Comparison of ENCODE assay signal across 17 cellular contexts in the genomic region with DNA sequence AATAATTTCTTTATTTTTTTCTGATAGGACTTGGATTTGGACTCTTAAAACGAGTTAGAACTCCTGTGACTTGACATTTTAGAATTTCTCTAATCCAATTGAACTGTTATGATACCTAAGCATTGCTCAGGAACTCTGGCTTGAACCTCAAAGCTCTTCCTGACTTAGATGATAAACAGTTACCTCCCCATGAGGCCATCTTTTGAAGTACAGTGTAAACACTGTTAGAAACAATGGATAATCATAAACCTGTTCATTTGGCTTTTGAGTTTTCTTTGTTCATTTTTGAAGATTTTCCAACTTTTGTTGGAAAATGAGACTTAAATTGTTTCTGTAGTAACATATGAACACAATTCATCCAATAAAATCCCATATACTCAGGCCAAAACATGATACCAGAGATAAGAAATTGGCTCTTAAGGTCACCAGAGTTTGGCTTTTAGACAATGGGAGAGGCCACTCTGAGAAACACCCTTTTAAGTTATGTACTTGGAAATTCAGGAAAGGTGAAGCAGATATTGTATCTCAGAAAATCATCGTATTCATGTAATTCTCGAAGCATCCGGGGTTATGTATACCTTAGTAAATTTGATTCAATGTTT. TPM values are rescaled to one million over a fixed set of nuclear protein-coding genes. Genes with fewer than 3 reads are reported as not detected.
DNase-seq lines count a peak whose midpoint lies in the region; ATAC-seq, FAIRE-seq and TF ChIP-seq lines count a peak whose summit lies in the region.
"Had no signal": no experiment of that assay in that cellular context is flagged by ENCODE, and none has a peak within 500 bp of the region (broad histone marks: within the 10 kb centered on the region; RNA-seq: fewer than 3 reads in every experiment).

No MANE protein-coding gene starts in this region.

- FAIRE-seq in small intestine (lab: Jason Lieb, UNC): no peak
- FAIRE-seq: GM12878, GM18507, H54 had no signal

- H3K9me3 ChIP-seq in left ventricle myocardium inferior (replicated peaks): no peaks in the 10 kb centered on the region
- no peaks in the 10 kb centered on the region for H3K9me3 ChIP-seq in small intestine (ENCODE audit: control insufficient read depth, low read depth)
- H3K9me3 ChIP-seq: Caco-2 had no signal

- DNase-seq in NCI-H1105 treated with DMSO at 0.1 percent for 48 hours (lab: John Stamatoyannopoulos, UW) (peak; percentile 3), NCI-H1105 (lab: John Stamatoyannopoulos, UW) (no peak), left ventricle myocardium inferior (no peak), Right ventricle myocardium inferior (ENCODE audit: missing footprints) (no peak), NCI-H69 (lab: John Stamatoyannopoulos, UW) (peak; percentile 18), epithelial cell of proximal tubule (ENCODE audit: low read depth) (no peak), small intestine (no peak), NOMO-1 treated with dmso at 0.1 percent for 144 hours (lab: John Stamatoyannopoulos, UW; ENCODE audit: unreplicated experiment) (no peak)
- DNase-seq: Caco-2; CD8-positive, alpha-beta T cell; GM23248 had no signal

- ATAC-seq in Right ventricle myocardium inferior: no peak
- ATAC-seq: CD8-positive, alpha-beta T cell; GM12878 had no signal

- TF ChIP-seq CTCF in left ventricle myocardium inferior (IDR thresholded peaks at IDR 0.05; ENCODE audit: borderline replicate concordance) (peak; percentile 23), epithelial cell of proximal tubule (conservative IDR thresholded peaks at IDR 0.05; ENCODE audit: low read depth, low read length) (peak; percentile 9)

- no peaks in the 10 kb centered on the region for H3K4me1 ChIP-seq in left ventricle myocardium inferior
- no peaks in the 10 kb centered on the region for H3K4me1 ChIP-seq in small intestine (ENCODE audit: control insufficient read depth in 2 of 2, insufficient read depth in 1 of 2, low read depth in 1 of 2, low read length in 1 of 2)
- H3K4me1 ChIP-seq: Caco-2 had no signal

- no peaks in the 10 kb centered on the region for H3K36me3 ChIP-seq in left ventricle myocardium inferior
- H3K36me3 ChIP-seq in small intestine (ENCODE audit: control insufficient read depth in 2 of 2, insufficient read depth in 2 of 2, low read length in 2 of 2): no peaks in the 10 kb centered on the region

- H3K27me3 ChIP-seq in left ventricle myocardium inferior (ENCODE audit: low read depth) (no peaks in the 10 kb centered on the region), small intestine (ENCODE audit: control insufficient read depth in 2 of 2, insufficient read depth in 2 of 2, low read length in 2 of 2) (no peaks in the 10 kb centered on the region)

- H3K27ac ChIP-seq in left ventricle myocardium inferior (replicated peaks) (peak overlapping the region; percentile 33), small intestine (ENCODE audit: low read depth in 1 of 2, low read length in 1 of 2) (no peak overlapping the region)
- H3K27ac ChIP-seq: 22Rv1, GM23248 had no signal

- 64 to 81% (median 77%) methylated on average over 4 of the region's 4 CpGs for WGBS in small intestine, 3 donors

- intact Hi-C loops in left ventricle myocardium inferior (cut with micrococcal nuclease): no loop called here
- intact Hi-C loops in Right ventricle myocardium inferior (cut with DNase I): no loop called here

- H3K4me3 ChIP-seq in left ventricle myocardium inferior (no peak overlapping the region), epithelial cell of proximal tubule (ENCODE audit: low read depth, low read length) (no peak overlapping the region), small intestine (ENCODE audit: low read depth in 1 of 2, low read length in 2 of 2) (no peak overlapping the region)
- H3K4me3 ChIP-seq: GM12878, GM23248 had no signal

RNA-seq across cellular contexts. Expression of a gene that starts 59.6 kb away (rescaled TPM):
- total RNA-seq in left ventricle myocardium inferior: 0.36 TPM
- 1.0 TPM for total RNA-seq in Right ventricle myocardium inferior
- 0.22 TPM in 1 of 2 replicates, not detected in the other for total RNA-seq in epithelial cell of proximal tubule
- polyA plus RNA-seq in small intestine: 1 to 10 TPM; 2.4 to 6.5 (median 6.2) TPM
- total RNA-seq: HT-29 had no signal
- polyA plus RNA-seq: CD14-positive monocyte had no signal

Comparison
In these comparisons a context has a peak if more than half of its experiments do, and no peak if none do; other contexts are left out.
1. DNase-seq: peak in NCI-H1105 treated with DMSO at 0.1 percent for 48 hours (single experiment) and NCI-H69 (single experiment); none in NCI-H1105 (single experiment), left ventricle myocardium inferior (single experiment), Right ventricle myocardium inferior (single experiment), epithelial cell of proximal tubule (single experiment), small intestine (single experiment) and NOMO-1 treated with dmso at 0.1 percent for 144 hours (single experiment).